ENCODE assay signal across 1 cellular context in genomic region chr9:21097817-21098216, GRCh38.
TF ChIP-seq lines count a peak whose summit lies in the region.

No MANE protein-coding gene starts in this region.

TF ChIP-seq in GM12878, 131 proteins besides CTCF, POLR2A, EP300 and RAD21:
- TF ChIP-seq IKZF2 (IDR thresholded peaks at IDR 0.05) (no peak), E4F1 (IDR thresholded peaks at IDR 0.05; ENCODE audit: borderline replicate concordance, partially characterized antibody) (no peak), ATF7 (IDR thresholded peaks at IDR 0.05; ENCODE audit: low read depth) (peak; percentile 45; the same call in 1 of the 2 replicates), CHD1 (IDR thresholded peaks at IDR 0.05; ENCODE audit: low read depth, low read length) (no peak), ATF3 (IDR thresholded peaks at IDR 0.05; ENCODE audit: borderline replicate concordance, extremely low read depth, low read depth, low read length) (no peak), NR2C2 (IDR thresholded peaks at IDR 0.05; ENCODE audit: borderline replicate concordance, control insufficient read depth, insufficient read length, low read depth) (no peak), SPI1 (IDR thresholded peaks at IDR 0.05; ENCODE audit: borderline replicate concordance, insufficient read depth, low read depth, low read length) (peak; percentile 55; the same call in 1 of the 2 replicates), ZSCAN29 (IDR thresholded peaks at IDR 0.05) (no peak)
